10 cellular contexts compared by ENCODE assay signal in genomic region chr22:44805663-44806062, GRCh38.
"Had no signal": no experiment of that assay in that cellular context is flagged by ENCODE, and none has a peak within 500 bp of the region (broad histone marks: within the 10 kb centered on the region; RNA-seq: fewer than 3 reads in every experiment).

No MANE protein-coding gene starts in this region.

- H3K4me1 ChIP-seq: heart right ventricle, pancreas had no signal

- DNase-seq: effector memory CD4-positive, alpha-beta T cell; heart right ventricle; hypothalamus; mammary epithelial cell; naive thymus-derived CD4-positive, alpha-beta T cell; nucleus accumbens; pancreas; small intestine; stimulated activated CD4-positive, alpha-beta T cell treated with anti-CD3 and anti-CD28 coated beads, Interleukin-12 subunit alpha, Interleukin-12 subunit beta, amount 100 ng/mL, for 4 hours; stimulated activated naive CD4-positive, alpha-beta T cell treated with Interleukin-2 at 50 U/mL for 16 hours had no signal

- H3K9me3 ChIP-seq: heart right ventricle, pancreas had no signal

- H3K4me3 ChIP-seq: heart right ventricle, pancreas had no signal

- H3K36me3 ChIP-seq: heart right ventricle, pancreas had no signal

- H3K27me3 ChIP-seq: pancreas had no signal

- H3K27ac ChIP-seq: heart right ventricle, pancreas had no signal
